28 cellular contexts compared by ENCODE assay signal in genomic region chr2:32727157-32727556, GRCh38.
"Had no signal": no experiment of that assay in that cellular context is flagged by ENCODE, and none has a peak within 500 bp of the region (broad histone marks: within the 10 kb centered on the region; RNA-seq: fewer than 3 reads in every experiment).

No MANE protein-coding gene starts in this region.

- H3K4me3 ChIP-seq: neural progenitor cell, ovary, psoas muscle, skin epidermis, smooth muscle cell, spleen, suprapubic skin, testis, tibial artery, transverse colon, upper lobe of right lung, vagina had no signal

- H3K9ac ChIP-seq: neural progenitor cell, parathyroid adenoma had no signal

- ATAC-seq: natural killer cell; psoas muscle; right cardiac atrium; sciatic nerve; stimulated activated memory B cell treated with anti-CD40 and anti-IgM and Interleukin-4, amounts not matched to agents 10 μg/mL and 1 μg/mL and 100 μg/mL, for 72 hours; stimulated activated naive CD8-positive, alpha-beta T cell treated with anti-CD3 and anti-CD28 coated beads, Interleukin-15, amount 100 ng/mL, for 72 hours; stimulated activated naive CD8-positive, alpha-beta T cell treated with anti-CD3 and anti-CD28 coated beads, Interleukin-15, Interleukin-2, amounts not matched to agents 100 U/mL and 50 U/mL, for 24 hours; upper lobe of right lung had no signal

- H3K27ac ChIP-seq: neural progenitor cell, ovary, parathyroid adenoma, psoas muscle, skin epidermis, spleen, suprapubic skin, testis, tibial artery, transverse colon, upper lobe of right lung, vagina had no signal

- H3K36me3 ChIP-seq: neural progenitor cell, ovary, suprapubic skin, transverse colon, upper lobe of right lung, vagina had no signal

- H3K4me1 ChIP-seq: neural progenitor cell, parathyroid adenoma, psoas muscle, spleen, suprapubic skin, testis, tibial artery, transverse colon, upper lobe of right lung, vagina had no signal

- DNase-seq: natural killer cell; occipital lobe; ovary; posterior cingulate gyrus; psoas muscle; right cardiac atrium; spleen; stimulated activated CD4-positive, alpha-beta T cell treated with anti-CD3 and anti-CD28 coated beads, Interleukin-12 subunit alpha, Interleukin-12 subunit beta, amount 100 ng/mL, for 4 hours; stimulated activated CD4-positive, alpha-beta T cell treated with anti-CD3 and anti-CD28 coated beads, Interleukin-1b, Interleukin-23, amount 100 ng/mL, for 48 hours; stimulated activated CD4-positive, alpha-beta T cell treated with anti-CD3 and anti-CD28 coated beads, Interleukin-4, amount 100 ng/mL, for 1 hour; stimulated activated CD4-positive, alpha-beta T cell treated with anti-CD3 and anti-CD28 coated beads, Interleukin-4, amount 100 ng/mL, for 4 hours; stimulated activated CD8-positive, alpha-beta memory T cell treated with anti-CD3 and anti-CD28 coated beads, Interleukin-4, amount 100 ng/mL, for 48 hours; stimulated activated naive CD4-positive, alpha-beta T cell; stimulated activated naive CD8-positive, alpha-beta T cell treated with anti-CD3 and anti-CD28 coated beads, Interleukin-15, amount 100 ng/mL, for 72 hours; stimulated activated naive CD8-positive, alpha-beta T cell treated with anti-CD3 and anti-CD28 coated beads, Interleukin-15, Interleukin-2, amounts not matched to agents 100 U/mL and 50 U/mL, for 24 hours; substantia nigra; testis; tibial artery; transverse colon; upper lobe of right lung had no signal

- H3K4me2 ChIP-seq: neural progenitor cell, smooth muscle cell had no signal

- H3K27me3 ChIP-seq: neural progenitor cell, ovary, spleen, suprapubic skin, testis, tibial artery, transverse colon, upper lobe of right lung, vagina had no signal

- H3K9me3 ChIP-seq: ovary, psoas muscle, suprapubic skin, testis, tibial artery, transverse colon, upper lobe of right lung, vagina had no signal

- H2AFZ ChIP-seq: neural progenitor cell, parathyroid adenoma had no signal
